Comparison of ENCODE assay signal across 8 cellular contexts in genomic region chr13:76980075-76980718, GRCh38. TPM values are rescaled to one million over a fixed set of nuclear protein-coding genes. Genes with fewer than 3 reads are reported as not detected.
DNase-seq lines count a peak whose midpoint lies in the region; ATAC-seq and TF ChIP-seq lines count a peak whose summit lies in the region.

No MANE protein-coding gene starts in this region.

- H3K9ac ChIP-seq in SU-DHL-6 (ENCODE audit: low read length) = no peak overlapping the region

- H3K27me3 ChIP-seq in SU-DHL-6 (ENCODE audit: low read length) (no peaks in the 10 kb centered on the region), left ventricle myocardium inferior (ENCODE audit: low read depth) (peaks cover 49% of the 10 kb centered on the region)

- no peaks in the 10 kb centered on the region for H3K9me3 Mint-ChIP-seq in activated naive CD8-positive, alpha-beta T cell treated with anti-CD3 and anti-CD28 coated beads, Interleukin-2, amount 10 ng/mL, durations not matched to agents 7 days and 5 days

- H3K4me3 ChIP-seq in SU-DHL-6 (ENCODE audit: insufficient read depth, low read length, poor library complexity, severe bottlenecking) (no peak overlapping the region), left ventricle myocardium inferior (peak overlapping the region; percentile 54)

- no peaks in the 10 kb centered on the region for H3K36me3 Mint-ChIP-seq in activated naive CD8-positive, alpha-beta T cell treated with anti-CD3 and anti-CD28 coated beads, Interleukin-2, amount 10 ng/mL, durations not matched to agents 7 days and 5 days

- no peaks in the 10 kb centered on the region for H3K79me2 ChIP-seq in SU-DHL-6 (ENCODE audit: insufficient read depth, low read length)

- H3K9me3 ChIP-seq in SU-DHL-6 (ENCODE audit: insufficient read depth, low read length) (no peaks in the 10 kb centered on the region), left ventricle myocardium inferior (replicated peaks) (no peaks in the 10 kb centered on the region)

- H3F3A ChIP-seq in SU-DHL-6 (ENCODE audit: insufficient read depth) = no peaks in the 10 kb centered on the region

- peaks cover 4% of the 10 kb centered on the region for H3K4me1 Mint-ChIP-seq in activated naive CD8-positive, alpha-beta T cell treated with anti-CD3 and anti-CD28 coated beads, Interleukin-2, amount 10 ng/mL, durations not matched to agents 7 days and 5 days

- no peaks in the 10 kb centered on the region for H4K20me1 ChIP-seq in SU-DHL-6 (ENCODE audit: low read depth, low read length)

- no peaks in the 10 kb centered on the region for H3K9me2 ChIP-seq in SU-DHL-6 (replicated peaks; ENCODE audit: insufficient read depth, low read length)

- intact Hi-C loops in left ventricle myocardium inferior (cut with micrococcal nuclease) (no loop called here), sciatic nerve (cut with DNase I) (no loop called here)

- POLR2A ChIA-PET in activated naive CD8-positive, alpha-beta T cell treated with anti-CD3 and anti-CD28 coated beads, Interleukin-2, amount 10 ng/mL, durations not matched to agents 7 days and 5 days (lab: Charles Lee) = interaction anchor here (1.1 to 2.6 kb wide), 2 partner anchors 12 to 46 kb away, joined by 3 to 20 read pairs; partner anchors contain the start of genes CLN5 and FBXL3

- no peak for TF ChIP-seq EP300 in Ishikawa (IDR thresholded peaks at IDR 0.05; ENCODE audit: borderline replicate concordance)

- DNase-seq in ELR (ENCODE audit: low read depth) (peak; percentile 72), left ventricle myocardium inferior (peak; percentile 78), sciatic nerve (ENCODE audit: low spot score) (peak; percentile 92), DMS153 (lab: John Stamatoyannopoulos, UW) (no peak)
- DNase-seq in activated naive CD8-positive, alpha-beta T cell treated with anti-CD3 and anti-CD28 coated beads, Interleukin-2, amount 10 ng/mL, durations not matched to agents 7 days and 5 days = peak; percentile 96

- TF ChIP-seq CTCF in SU-DHL-6 (IDR thresholded peaks at IDR 0.05; ENCODE audit: insufficient read depth, low read length, poor library complexity, severe bottlenecking) (peak; percentile 94), left ventricle myocardium inferior (IDR thresholded peaks at IDR 0.05; ENCODE audit: borderline replicate concordance) (peak; percentile 99)

- H3K4me1 ChIP-seq in left ventricle myocardium inferior = peaks cover 8% of the 10 kb centered on the region

- ATAC-seq in GM21576 (IDR thresholded peaks at IDR 0.05; ENCODE audit: unreplicated experiment) (peak; percentile 100), sciatic nerve (peak; percentile 98)
- ATAC-seq in activated naive CD8-positive, alpha-beta T cell treated with anti-CD3 and anti-CD28 coated beads, Interleukin-2, amount 10 ng/mL, durations not matched to agents 7 days and 5 days (ENCODE audit: low read depth) = peak; percentile 100

- H3K4me2 ChIP-seq in SU-DHL-6 (ENCODE audit: low read depth, low read length, poor library complexity, severe bottlenecking) = peak overlapping the region; percentile 48

- H3K27ac ChIP-seq in SU-DHL-6 (ENCODE audit: low read depth, low read length) (no peak overlapping the region), left ventricle myocardium inferior (replicated peaks) (no peak overlapping the region)

- H3K27me3 Mint-ChIP-seq in activated naive CD8-positive, alpha-beta T cell treated with anti-CD3 and anti-CD28 coated beads, Interleukin-2, amount 10 ng/mL, durations not matched to agents 7 days and 5 days = peaks cover 52% of the 10 kb centered on the region

- H3K36me3 ChIP-seq in SU-DHL-6 (ENCODE audit: low read length) (no peaks in the 10 kb centered on the region), left ventricle myocardium inferior (no peaks in the 10 kb centered on the region)

- peak; percentile 78 for TF ChIP-seq RAD21 in Ishikawa (IDR thresholded peaks at IDR 0.05; ENCODE audit: low read depth)

- H3K27ac Mint-ChIP-seq in activated naive CD8-positive, alpha-beta T cell treated with anti-CD3 and anti-CD28 coated beads, Interleukin-2, amount 10 ng/mL, durations not matched to agents 7 days and 5 days = no peak overlapping the region

- H3K4me3 Mint-ChIP-seq in activated naive CD8-positive, alpha-beta T cell treated with anti-CD3 and anti-CD28 coated beads, Interleukin-2, amount 10 ng/mL, durations not matched to agents 7 days and 5 days = peak overlapping the region; percentile 62

- no peak overlapping the region for H2AFZ ChIP-seq in SU-DHL-6 (ENCODE audit: low read depth, low read length, severe bottlenecking)

TF ChIP-seq in Ishikawa, 13 proteins besides CTCF, POLR2A, EP300 and RAD21:
- TF ChIP-seq ZBTB7A (IDR thresholded peaks at IDR 0.05; ENCODE audit: low read depth) (peak; percentile 95), MAX (IDR thresholded peaks at IDR 0.05) (0 out of 2 replicates have a peak, but pooled peaks have one; percentile 38), REST (IDR thresholded peaks at IDR 0.05; ENCODE audit: low read depth) (no peak), CREB1 (IDR thresholded peaks at IDR 0.05; ENCODE audit: low read depth) (no peak), TEAD4 (IDR thresholded peaks at IDR 0.05) (peak; percentile 37; the same call in 1 of the 2 replicates), CEBPB (IDR thresholded peaks at IDR 0.05) (no peak)

RNA-seq across cellular contexts. Expression of gene CLN5, which starts 11.7 kb away (rescaled TPM):
- total RNA-seq in activated naive CD8-positive, alpha-beta T cell treated with anti-CD3 and anti-CD28 coated beads, Interleukin-2, amount 10 ng/mL, durations not matched to agents 7 days and 5 days = 10 to 100 TPM; 15.4 to 18.9 TPM
- total RNA-seq in left ventricle myocardium inferior = 15.0 TPM
- 46.5 TPM for total RNA-seq in sciatic nerve

RNA-seq across cellular contexts. Expression of gene ACOD1, which starts 31.9 kb away (rescaled TPM):
- not detected for total RNA-seq in activated naive CD8-positive, alpha-beta T cell treated with anti-CD3 and anti-CD28 coated beads, Interleukin-2, amount 10 ng/mL, durations not matched to agents 7 days and 5 days
- total RNA-seq in left ventricle myocardium inferior (not detected), sciatic nerve (not detected)

RNA-seq across cellular contexts. Expression of gene FBXL3, which starts 46.8 kb away (rescaled TPM):
- 10 to 100 TPM; 46.1 to 47.7 TPM for total RNA-seq in activated naive CD8-positive, alpha-beta T cell treated with anti-CD3 and anti-CD28 coated beads, Interleukin-2, amount 10 ng/mL, durations not matched to agents 7 days and 5 days
- total RNA-seq in left ventricle myocardium inferior = 25.0 TPM
- total RNA-seq in sciatic nerve = 88.8 TPM
